ENCODE assay signal across 30 cellular contexts in the genomic region with DNA sequence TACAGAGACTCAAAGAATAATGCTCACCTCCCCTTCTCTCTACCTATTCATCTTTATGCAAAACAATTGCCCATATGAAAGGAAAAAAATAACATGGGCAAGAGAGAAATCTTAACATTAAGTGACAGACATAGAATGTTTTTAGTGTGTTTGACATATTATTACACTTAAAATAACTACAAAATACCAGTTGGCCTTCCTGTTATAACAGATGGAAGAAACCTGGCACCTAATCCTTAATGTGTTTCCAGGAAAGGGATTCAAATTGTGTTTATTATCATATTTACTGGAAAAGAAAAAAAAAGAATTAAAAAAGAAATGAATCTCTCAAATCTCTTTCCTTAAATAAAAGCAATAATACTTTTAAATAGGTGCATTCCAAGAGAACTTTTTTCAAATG.
"Had no signal": no experiment of that assay in that cellular context is flagged by ENCODE, and none has a peak within 500 bp of the region (broad histone marks: within the 10 kb centered on the region; RNA-seq: fewer than 3 reads in every experiment).

No MANE protein-coding gene starts in this region.

- DNase-seq: activated effector memory CD4-positive, alpha-beta T cell treated with anti-CD3 and anti-CD28 coated beads, Interleukin-2, amount 50 U/mL, for 16 hours; activated effector memory CD4-positive, alpha-beta T cell treated with Interleukin-2 at 50 U/mL for 16 hours; activated gamma-delta T cell; activated gamma-delta T cell treated with Interleukin-2 at 50 U/mL for 16 hours; activated naive CD4-positive, alpha-beta T cell; activated naive CD4-positive, alpha-beta T cell treated with anti-CD3 and anti-CD28 coated beads for 36 hours; activated naive CD4-positive, alpha-beta T cell treated with anti-CD3 and anti-CD28 coated beads, Interleukin-2, amount 10 ng/mL, durations not matched to agents 7 days and 5 days; activated naive CD4-positive, alpha-beta T cell treated with anti-CD3 and anti-CD28 coated beads, Interleukin-2, amount 50 U/mL, for 16 hours; activated naive CD4-positive, alpha-beta T cell treated with Interleukin-2 at 50 U/mL for 16 hours; activated naive CD8-positive, alpha-beta T cell treated with anti-CD3 and anti-CD28 coated beads for 36 hours; activated naive CD8-positive, alpha-beta T cell treated with anti-CD3 and anti-CD28 coated beads, Interleukin-2, amount 10 ng/mL, durations not matched to agents 7 days and 5 days; activated naive CD8-positive, alpha-beta T cell treated with anti-CD3 and anti-CD28 coated beads, Interleukin-2, amount 50 U/mL, for 24 hours; activated T-cell treated with anti-CD3 and anti-CD28 coated beads, Interleukin-2, amount 50 U/mL, for 24 hours; activated T-cell treated with anti-CD3 and anti-CD28 coated beads, Interleukin-2, amount 50 U/mL, for 4 hours; activated T-cell treated with anti-CD3 and anti-CD28 coated beads, Interleukin-2, amount 50 U/mL, for 48 hours; activated T-cell treated with anti-CD3 and anti-CD28 coated beads, Interleukin-2, amount 50 U/mL, for 72 hours; adrenal gland; amniotic stem cell; amygdala; anterior cingulate cortex; aorta; body of pancreas; brain microvascular endothelial cell; central memory CD4-positive, alpha-beta T cell; colonic mucosa had no signal

- H3K27me3 ChIP-seq: adrenal gland, ascending aorta, body of pancreas, brain microvascular endothelial cell, breast epithelium, cardiac muscle cell, colonic mucosa had no signal

- ATAC-seq: activated naive CD4-positive, alpha-beta T cell treated with anti-CD3 and anti-CD28 coated beads, Interleukin-2, amount 50 U/mL, for 72 hours; activated naive CD8-positive, alpha-beta T cell treated with anti-CD3 and anti-CD28 coated beads, Interleukin-2, amount 50 U/mL, for 24 hours; activated T-cell treated with anti-CD3 and anti-CD28 coated beads, Interleukin-2, amount 50 U/mL, for 4 hours; activated T-cell treated with anti-CD3 and anti-CD28 coated beads, Interleukin-2, amount 50 U/mL, for 72 hours; activated T-helper 17 cell treated with anti-CD3 and anti-CD28 coated beads, Interleukin-2, amount 50 U/mL, for 72 hours; body of pancreas had no signal

- H3K4me3 ChIP-seq: adrenal gland, ascending aorta, body of pancreas, breast epithelium, cardiac muscle cell, colonic mucosa had no signal

- H3K36me3 ChIP-seq: adrenal gland, ascending aorta, brain microvascular endothelial cell, breast epithelium, cardiac muscle cell, colonic mucosa had no signal
